Comparison of ENCODE assay signal across 8 cellular contexts in genomic region chr12:123972448-123973401, GRCh38. TPM values are rescaled to one million over a fixed set of nuclear protein-coding genes. Genes with fewer than 3 reads are reported as not detected.
DNase-seq lines count a peak whose midpoint lies in the region; ATAC-seq and TF ChIP-seq lines count a peak whose summit lies in the region.

TSS of gene CCDC92 (minus strand) at chr12:123972831. CDS start at chr12:123944305, 28,526 bp downstream.
TSS of gene ZNF664 (plus strand) at chr12:123973215. CDS start at chr12:124012145, 38,930 bp downstream.

- peak; percentile 68 for TF ChIP-seq POLR2A in GM19099 (IDR thresholded peaks at IDR 0.05; ENCODE audit: extremely low read depth, insufficient read length, low read depth)

- TF ChIP-seq CTCF in coronary artery (IDR thresholded peaks at IDR 0.05) = no peak

- ATAC-seq in HG03378 (IDR thresholded peaks at IDR 0.05; ENCODE audit: unreplicated experiment) (peak; percentile 64), left lobe of liver (peak; percentile 84)

- DNase-seq in Ammon's horn (ENCODE audit: low spot score) (peak; percentile 91), NCI-H460 (ENCODE audit: extremely low read depth, low read depth) (peak; percentile 91), coronary artery (ENCODE audit: low spot score) (peak; percentile 91), left lobe of liver (ENCODE audit: low spot score) (peak; percentile 97)
- DNase-seq in activated CD4-positive, alpha-beta T cell treated with anti-CD3 and anti-CD28 coated beads for 48 hours = peak; percentile 94
- peak; percentile 94 for DNase-seq in stimulated activated CD4-positive, alpha-beta T cell treated with anti-CD3 and anti-CD28 coated beads, Interleukin-2, amount 100 ng/mL, for 4 hours (ENCODE audit: low read depth)

- H3K4me3 ChIP-seq in coronary artery = peak within 1 kb of the TSS; percentile 85

- H3K27ac ChIP-seq in coronary artery = peak within 1 kb of the TSS; percentile 87 to 94

RNA-seq across cellular contexts. Expression of gene CCDC92, which starts in this region (rescaled TPM):
- total RNA-seq in NCI-H460 (2014; rRNA removed; shearing (Covaris generic)) = 6.3 and 10.2 TPM in 2 replicates
- 1.6 TPM in 2 replicates for polyA plus RNA-seq in NCI-H460 (2014; cell fraction: nucleus; rRNA removed)
- total RNA-seq in left lobe of liver = 21.2 TPM

RNA-seq across cellular contexts. Expression of gene ZNF664, which starts in this region (rescaled TPM):
- total RNA-seq in NCI-H460 (2014; rRNA removed; shearing (Covaris generic)) = 85.8 and 95.5 TPM in 2 replicates
- 50.1 and 62.7 TPM in 2 replicates for polyA plus RNA-seq in NCI-H460 (2014; cell fraction: nucleus; rRNA removed)
- total RNA-seq in left lobe of liver = 44.5 TPM

Comparison
In these comparisons a context has a peak if more than half of its experiments do, and no peak if none do; other contexts are left out.
1. Peak in every context shown above with its lines: DNase-seq, ATAC-seq, H3K4me3 ChIP-seq and H3K27ac ChIP-seq.